29 cellular contexts compared by ENCODE assay signal in genomic region chr14:40467969-40468368, GRCh38.
"Had no signal": no experiment of that assay in that cellular context is flagged by ENCODE, and none has a peak within 500 bp of the region (broad histone marks: within the 10 kb centered on the region; RNA-seq: fewer than 3 reads in every experiment).

No MANE protein-coding gene starts in this region.

- ATAC-seq: effector memory CD8-positive, alpha-beta T cell; esophagus mucosa; foreskin keratinocyte; gastrocnemius medialis; gastroesophageal sphincter; heart left ventricle; heart right ventricle had no signal

- FAIRE-seq: colon, endometrium, endothelial cell of umbilical vein, frontal cortex had no signal

- H3K4me3 ChIP-seq: colonic mucosa, coronary artery, dorsolateral prefrontal cortex, esophagus muscularis mucosa, esophagus squamous epithelium, gastrocnemius medialis, gastroesophageal sphincter, heart left ventricle, heart right ventricle had no signal

- H3K36me3 ChIP-seq: colonic mucosa, esophagus muscularis mucosa, esophagus squamous epithelium, gastrocnemius medialis, gastroesophageal sphincter, heart left ventricle, heart right ventricle had no signal

- H3K27ac Mint-ChIP-seq: dendritic cell treated with granulocyte-macrophage colony-stimulating factor and Interleukin-4, amounts not matched to agents 40 ng/mL and 50 ng/mL, for 4 days; effector memory CD8-positive, alpha-beta T cell; endodermal cell had no signal

- H3K9me3 ChIP-seq: colonic mucosa, gastrocnemius medialis, gastroesophageal sphincter had no signal

- H3K4me1 ChIP-seq: colonic mucosa, esophagus muscularis mucosa, esophagus squamous epithelium, foreskin keratinocyte, gastrocnemius medialis, gastroesophageal sphincter, heart left ventricle, heart right ventricle had no signal

- H3K4me3 Mint-ChIP-seq: dendritic cell treated with granulocyte-macrophage colony-stimulating factor and Interleukin-4, amounts not matched to agents 40 ng/mL and 50 ng/mL, for 4 days; effector memory CD8-positive, alpha-beta T cell; endodermal cell had no signal

- DNase-seq: colonic mucosa; cortex of kidney; dermis blood vessel endothelial cell; dorsolateral prefrontal cortex; effector CD4-positive, alpha-beta T cell; effector CD8-positive, alpha-beta T cell; effector memory CD4-positive, alpha-beta T cell; effector memory CD8-positive, alpha-beta T cell; endodermal cell; erythroblast; esophagus squamous epithelium; foreskin fibroblast; foreskin keratinocyte; foreskin melanocyte; gastrocnemius medialis; glutamatergic neuron; head of caudate nucleus; heart left ventricle; heart right ventricle had no signal

- H3K27me3 Mint-ChIP-seq: dendritic cell treated with granulocyte-macrophage colony-stimulating factor and Interleukin-4, amounts not matched to agents 40 ng/mL and 50 ng/mL, for 4 days; effector memory CD8-positive, alpha-beta T cell had no signal

- H3K27ac ChIP-seq: colonic mucosa, coronary artery, dorsolateral prefrontal cortex, epithelial cell of prostate, esophagus muscularis mucosa, esophagus squamous epithelium, foreskin keratinocyte, gastrocnemius medialis, gastroesophageal sphincter, heart left ventricle, heart right ventricle had no signal

- H3K27me3 ChIP-seq: colonic mucosa, dorsolateral prefrontal cortex, esophagus muscularis mucosa, esophagus squamous epithelium, foreskin keratinocyte, gastrocnemius medialis, gastroesophageal sphincter, heart left ventricle, heart right ventricle had no signal
